ENCODE assay signal across 18 cellular contexts in the genomic region with DNA sequence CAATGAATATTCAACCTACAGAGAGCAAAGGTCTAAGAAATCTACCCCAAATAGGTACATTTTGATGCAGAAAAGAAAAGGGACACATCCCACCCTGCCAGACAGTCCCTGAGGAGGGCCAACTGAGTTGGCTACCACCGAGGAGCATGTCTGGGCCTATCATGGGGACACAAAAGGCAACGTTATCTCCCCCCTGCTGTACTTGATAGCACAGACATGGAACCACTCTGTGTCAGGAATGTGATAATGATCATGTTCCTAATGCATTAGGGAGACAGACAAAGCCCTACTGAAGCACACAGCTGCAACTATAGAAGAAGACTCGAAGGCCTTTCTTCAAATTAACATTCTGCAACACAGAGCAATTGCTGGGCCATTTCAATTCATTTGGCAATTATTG.
DNase-seq lines count a peak whose midpoint lies in the region; ATAC-seq lines count a peak whose summit lies in the region.
"Had no signal": no experiment of that assay in that cellular context is flagged by ENCODE, and none has a peak within 500 bp of the region (broad histone marks: within the 10 kb centered on the region; RNA-seq: fewer than 3 reads in every experiment).

No MANE protein-coding gene starts in this region.

- peak overlapping the region; percentile 7 for H3K14ac ChIP-seq in trophoblast cell (ENCODE audit: low read length)

- H3K27ac Mint-ChIP-seq in activated CD4-positive, alpha-beta T cell treated with anti-CD3 and anti-CD28 coated beads, Interleukin-2, amount 10 ng/mL, durations not matched to agents 7 days and 5 days: no peak overlapping the region

- intact Hi-C loops in Right ventricle myocardium superior (cut with DNase I): no loop called here

- H3K9me3 ChIP-seq in trophoblast cell (ENCODE audit: insufficient read depth, low read depth, low read length): no peaks in the 10 kb centered on the region
- H3K9me3 ChIP-seq: Caco-2 had no signal

- H2BK120ac ChIP-seq in trophoblast cell (ENCODE audit: insufficient read depth, low read length, poor library complexity): peak overlapping the region; percentile 27

- H3K79me1 ChIP-seq in trophoblast cell (ENCODE audit: low read length): peaks cover 66% of the 10 kb centered on the region

- POLR2A ChIA-PET in activated CD4-positive, alpha-beta T cell treated with anti-CD3 and anti-CD28 coated beads, Interleukin-2, amount 10 ng/mL, durations not matched to agents 7 days and 5 days (lab: Charles Lee): no interaction called here

- H4K12ac ChIP-seq in trophoblast cell (ENCODE audit: low read depth, low read length): no peak overlapping the region

- H2AK5ac ChIP-seq in trophoblast cell (ENCODE audit: low read length): no peak overlapping the region

- H2AFZ ChIP-seq in trophoblast cell (ENCODE audit: insufficient read depth, low read length, poor library complexity): no peak overlapping the region

- DNase-seq in NCI-H2227 (lab: John Stamatoyannopoulos, UW; ENCODE audit: unreplicated experiment) (peak; percentile 37), NCI-H2227 treated with DMSO at 0.1 percent for 48 hours (lab: John Stamatoyannopoulos, UW) (no peak), NCI-H69 (lab: John Stamatoyannopoulos, UW) (peak; percentile 94), globus pallidus (ENCODE audit: low spot score) (peak; percentile 21), trophoblast cell (no peak), Right ventricle myocardium superior (no peak)
- no peak for DNase-seq in activated CD4-positive, alpha-beta T cell treated with anti-CD3 and anti-CD28 coated beads, Interleukin-2, amount 10 ng/mL, durations not matched to agents 7 days and 5 days
- DNase-seq: Caco-2, KBM-7, NCI-H1092 treated with DMSO at 0.1 percent for 48 hours, NCI-H2029, NCI-H526 treated with DMSO at 0.1 percent for 48 hours, SHP77 had no signal

- peaks cover 14% of the 10 kb centered on the region for H3K79me2 ChIP-seq in trophoblast cell (ENCODE audit: control insufficient read depth, insufficient read depth, low read length, poor library complexity)

- no peak overlapping the region for H4K8ac ChIP-seq in trophoblast cell (ENCODE audit: low read depth, low read length)

- H3K27me3 Mint-ChIP-seq in activated CD4-positive, alpha-beta T cell treated with anti-CD3 and anti-CD28 coated beads, Interleukin-2, amount 10 ng/mL, durations not matched to agents 7 days and 5 days: peaks cover 3% of the 10 kb centered on the region

- H3K4me1 Mint-ChIP-seq in activated CD4-positive, alpha-beta T cell treated with anti-CD3 and anti-CD28 coated beads, Interleukin-2, amount 10 ng/mL, durations not matched to agents 7 days and 5 days: no peaks in the 10 kb centered on the region

- ATAC-seq in Right ventricle myocardium superior (ENCODE audit: poor library complexity) (no peak), GM18907 (IDR thresholded peaks at IDR 0.05; ENCODE audit: unreplicated experiment) (no peak)
- ATAC-seq: GM12878, Panc1 had no signal

- CTCF ChIA-PET in activated CD4-positive, alpha-beta T cell treated with anti-CD3 and anti-CD28 coated beads, Interleukin-2, amount 10 ng/mL, durations not matched to agents 7 days and 5 days (lab: Charles Lee): no interaction called here

- H3K4me3 ChIP-seq in trophoblast cell (ENCODE audit: low read depth, low read length): no peak overlapping the region
- H3K4me3 ChIP-seq: GM12878 had no signal

- peaks cover 3% of the 10 kb centered on the region for H3K9me3 Mint-ChIP-seq in activated CD4-positive, alpha-beta T cell treated with anti-CD3 and anti-CD28 coated beads, Interleukin-2, amount 10 ng/mL, durations not matched to agents 7 days and 5 days

- no peak overlapping the region for H3K23ac ChIP-seq in trophoblast cell (ENCODE audit: low read length)

- peak overlapping the region; percentile 52 for H4K91ac ChIP-seq in trophoblast cell (ENCODE audit: low read depth, low read length)

- no peaks in the 10 kb centered on the region for H3K36me3 ChIP-seq in trophoblast cell (ENCODE audit: control insufficient read depth in 1 of 2, insufficient read depth in 2 of 2, low read length in 2 of 2)

- H3K4ac ChIP-seq in trophoblast cell (ENCODE audit: low read depth, low read length): no peak overlapping the region

- no peak overlapping the region for H3K4me3 Mint-ChIP-seq in activated CD4-positive, alpha-beta T cell treated with anti-CD3 and anti-CD28 coated beads, Interleukin-2, amount 10 ng/mL, durations not matched to agents 7 days and 5 days

- no peak overlapping the region for H3K9ac ChIP-seq in trophoblast cell (ENCODE audit: low read length)

- no peak overlapping the region for H3K18ac ChIP-seq in trophoblast cell (ENCODE audit: low read length)

- H3K36me3 Mint-ChIP-seq in activated CD4-positive, alpha-beta T cell treated with anti-CD3 and anti-CD28 coated beads, Interleukin-2, amount 10 ng/mL, durations not matched to agents 7 days and 5 days (ENCODE audit: low read depth): no peaks in the 10 kb centered on the region

- peak overlapping the region; percentile 97 for H3K27ac ChIP-seq in trophoblast cell (ENCODE audit: low read depth, low read length)
- H3K27ac ChIP-seq: C4-2B, HL-60 had no signal

- H3K27me3 ChIP-seq in trophoblast cell (ENCODE audit: insufficient read depth, low read length): no peaks in the 10 kb centered on the region

- no CpG with 5 or more reads among the region's 3 CpGs for WGBS in trophoblast cell (ENCODE audit: extremely low coverage, insufficient coverage, insufficient read length)

- H3K4me1 ChIP-seq in trophoblast cell (ENCODE audit: control insufficient read depth in 1 of 2, insufficient read depth in 2 of 2, low read length in 2 of 2): peaks cover 14 to 36% of the 10 kb centered on the region in 2 experiments
- H3K4me1 ChIP-seq: Caco-2 had no signal

- peak overlapping the region; percentile 49 for H2BK5ac ChIP-seq in trophoblast cell (ENCODE audit: low read depth, low read length, poor library complexity)

- H2BK12ac ChIP-seq in trophoblast cell (ENCODE audit: low read length): peak overlapping the region; percentile 5

- no peak overlapping the region for H3K4me2 ChIP-seq in trophoblast cell (ENCODE audit: low read length)

Comparison
In these comparisons a context has a peak if more than half of its experiments do, and no peak if none do; other contexts are left out.
1. DNase-seq: peak in NCI-H2227 (single experiment), NCI-H69 (single experiment) and globus pallidus (single experiment); none in NCI-H2227 treated with DMSO at 0.1 percent for 48 hours (single experiment), trophoblast cell (0 of 2), Right ventricle myocardium superior (single experiment) and activated CD4-positive, alpha-beta T cell treated with anti-CD3 and anti-CD28 coated beads, Interleukin-2, amount 10 ng/mL, durations not matched to agents 7 days and 5 days (single experiment).